In genomic region chr5:42953061-42953460, GRCh38 we compare ENCODE assay signal across 11 cellular contexts.
DNase-seq lines count a peak whose midpoint lies in the region; ATAC-seq and TF ChIP-seq lines count a peak whose summit lies in the region.
"Had no signal": no experiment of that assay in that cellular context is flagged by ENCODE, and none has a peak within 500 bp of the region (broad histone marks: within the 10 kb centered on the region; RNA-seq: fewer than 3 reads in every experiment).

No MANE protein-coding gene starts in this region.

- H3K27ac Mint-ChIP-seq in CD8-positive, alpha-beta memory T cell, result peak overlapping the region in 7 of 8 donors; percentile 40 to 100 (median 99)
- H3K27ac Mint-ChIP-seq in natural killer cell treated with Interleukin-12 subunit alpha and Interleukin-12 subunit beta and Interleukin-15 and Interleukin-18, amount 100 ng/mL, for 72 hours, result peak overlapping the region in 1 of 2 donors; percentile 95

- POLR2A ChIA-PET in CD8-positive, alpha-beta memory T cell (lab: Charles Lee), result interaction anchor here (0.6 to 7.7 kb wide), 7 partner anchors 14 to 87 kb away, joined by 3 to 274 read pairs (median 57); partner anchors contain the start of gene ANXA2R

- no peaks in the 10 kb centered on the region for H3K36me3 ChIP-seq in CD8-positive, alpha-beta memory T cell (ENCODE audit: insufficient read depth, low read length)
- H3K36me3 ChIP-seq in Karpas-422 (ENCODE audit: insufficient read depth, low read length), result no peaks in the 10 kb centered on the region
- H3K36me3 ChIP-seq: SJSA1, thyroid gland had no signal

- no peak overlapping the region for H3K27ac ChIP-seq in CD8-positive, alpha-beta memory T cell (ENCODE audit: low read depth, low read length)
- no peak overlapping the region for H3K27ac ChIP-seq in Karpas-422 (ENCODE audit: low read length)
- H3K27ac ChIP-seq: SJSA1, thyroid gland had no signal

- no peaks in the 10 kb centered on the region for H3K9me2 ChIP-seq in Karpas-422 (replicated peaks; ENCODE audit: insufficient read depth, low read length)

- CTCF ChIA-PET in CD8-positive, alpha-beta memory T cell (lab: Charles Lee), result interaction anchor here (1.5 to 9.1 kb wide), 5 partner anchors 37 to 88 kb away, joined by 4 to 113 read pairs (median 37); no protein-coding TSS in a partner anchor

- no peak for TF ChIP-seq POLR2A in GM18505 (IDR thresholded peaks at IDR 0.05; ENCODE audit: borderline replicate concordance, extremely low read depth, insufficient read depth, insufficient read length)

- H3K4me1 ChIP-seq in CD8-positive, alpha-beta memory T cell (ENCODE audit: insufficient read depth, low read length), result peaks cover 27% of the 10 kb centered on the region
- H3K4me1 ChIP-seq in Karpas-422 (ENCODE audit: low read length), result peaks cover 35% of the 10 kb centered on the region

- H4K20me1 ChIP-seq in Karpas-422 (ENCODE audit: insufficient read depth, low read depth, low read length), result no peaks in the 10 kb centered on the region

- H3K9me3 Mint-ChIP-seq in CD8-positive, alpha-beta memory T cell, result peaks cover 7 to 27% (median 10%) of the 10 kb centered on the region in 5 donors
- no peaks in the 10 kb centered on the region for H3K9me3 Mint-ChIP-seq in natural killer cell treated with Interleukin-12 subunit alpha and Interleukin-12 subunit beta and Interleukin-15 and Interleukin-18, amount 100 ng/mL, for 72 hours

- no peak overlapping the region for H3K4me2 ChIP-seq in Karpas-422 (ENCODE audit: low read depth, low read length, poor library complexity, severe bottlenecking)

- H3K27me3 Mint-ChIP-seq in CD8-positive, alpha-beta memory T cell, result peaks cover 0 to 15% of the 10 kb centered on the region in 2 donors
- H3K27me3 Mint-ChIP-seq in natural killer cell treated with Interleukin-12 subunit alpha and Interleukin-12 subunit beta and Interleukin-15 and Interleukin-18, amount 100 ng/mL, for 72 hours, result no peaks in the 10 kb centered on the region

- ATAC-seq in natural killer cell treated with Interleukin-12 subunit alpha and Interleukin-12 subunit beta and Interleukin-15 and Interleukin-18, amount 100 ng/mL, for 72 hours, result no peak
- no peak for ATAC-seq in GM18505 (IDR thresholded peaks at IDR 0.05; ENCODE audit: unreplicated experiment)

- H3K36me3 Mint-ChIP-seq in CD8-positive, alpha-beta memory T cell, result peaks cover 4 to 24% (median 10%) of the 10 kb centered on the region in 3 donors
- peaks cover 5% of the 10 kb centered on the region for H3K36me3 Mint-ChIP-seq in natural killer cell treated with Interleukin-12 subunit alpha and Interleukin-12 subunit beta and Interleukin-15 and Interleukin-18, amount 100 ng/mL, for 72 hours

- H3K27me3 ChIP-seq in CD8-positive, alpha-beta memory T cell (ENCODE audit: insufficient read depth, low read length, poor library complexity, severe bottlenecking), result no peaks in the 10 kb centered on the region
- no peaks in the 10 kb centered on the region for H3K27me3 ChIP-seq in Karpas-422 (ENCODE audit: low read length)
- H3K27me3 ChIP-seq: SJSA1 had no signal

- no peak overlapping the region for H3K4me3 ChIP-seq in CD8-positive, alpha-beta memory T cell (ENCODE audit: low read length)
- H3K4me3 ChIP-seq in Karpas-422 (ENCODE audit: low read length), result no peak overlapping the region
- H3K4me3 ChIP-seq: SJSA1, thyroid gland had no signal

- no peak overlapping the region for H3K9ac ChIP-seq in Karpas-422 (ENCODE audit: low read length)

- no peaks in the 10 kb centered on the region for H3K79me2 ChIP-seq in Karpas-422 (ENCODE audit: low read length)

- H2AFZ ChIP-seq in Karpas-422 (ENCODE audit: low read length), result no peak overlapping the region

- peaks cover 26 to 44% (median 39%) of the 10 kb centered on the region in 3 donors for H3K4me1 Mint-ChIP-seq in CD8-positive, alpha-beta memory T cell
- peaks cover 33 to 38% of the 10 kb centered on the region in 2 donors for H3K4me1 Mint-ChIP-seq in natural killer cell treated with Interleukin-12 subunit alpha and Interleukin-12 subunit beta and Interleukin-15 and Interleukin-18, amount 100 ng/mL, for 72 hours (ENCODE audit: low read depth in 2 of 2)

- DNase-seq in CD8-positive, alpha-beta memory T cell, result no peak
- DNase-seq in Karpas-422 (peak; percentile 47), astrocyte of the hippocampus (ENCODE audit: low read depth, low spot score) (peak; percentile 23), superior temporal gyrus (ENCODE audit: extremely low spot score) (no peak), EL (no peak)
- no peak for DNase-seq in natural killer cell treated with Interleukin-12 subunit alpha and Interleukin-12 subunit beta and Interleukin-15 and Interleukin-18, amount 100 ng/mL, for 72 hours (ENCODE audit: low spot score)
- DNase-seq: activated effector memory CD4-positive, alpha-beta T cell treated with anti-CD3 and anti-CD28 coated beads, Interleukin-2, amount 50 U/mL, for 16 hours; NCI-H1930; thyroid gland had no signal

- no peaks in the 10 kb centered on the region for H3K9me3 ChIP-seq in CD8-positive, alpha-beta memory T cell (ENCODE audit: low read length)
- H3K9me3 ChIP-seq in Karpas-422 (ENCODE audit: low read length), result no peaks in the 10 kb centered on the region
- H3K9me3 ChIP-seq: thyroid gland had no signal

- H3K4me3 Mint-ChIP-seq in CD8-positive, alpha-beta memory T cell, result peak overlapping the region; percentile 79 to 97 (median 95)
- peak overlapping the region; percentile 97 for H3K4me3 Mint-ChIP-seq in natural killer cell treated with Interleukin-12 subunit alpha and Interleukin-12 subunit beta and Interleukin-15 and Interleukin-18, amount 100 ng/mL, for 72 hours

Comparison
In these comparisons a context has a peak if more than half of its experiments do, and no peak if none do; other contexts are left out.
1. DNase-seq: peak in Karpas-422 (single experiment) and astrocyte of the hippocampus (single experiment); none in CD8-positive, alpha-beta memory T cell (0 of 5), natural killer cell treated with Interleukin-12 subunit alpha and Interleukin-12 subunit beta and Interleukin-15 and Interleukin-18, amount 100 ng/mL, for 72 hours (single experiment), superior temporal gyrus (single experiment) and EL (single experiment).